ENCODE assay signal across 8 cellular contexts in genomic region chr6:111764238-111765182, GRCh38.
DNase-seq lines count a peak whose midpoint lies in the region; ATAC-seq, FAIRE-seq and TF ChIP-seq lines count a peak whose summit lies in the region.

No MANE protein-coding gene starts in this region.

- no peak overlapping the region for H3K9ac ChIP-seq in Loucy (ENCODE audit: low read depth, low read length, poor library complexity, severe bottlenecking)

- peaks cover 81% of the 10 kb centered on the region for H3K79me2 ChIP-seq in Loucy (ENCODE audit: insufficient read depth, low read length)

- no peak overlapping the region for H3K4me3 ChIP-seq in Loucy (ENCODE audit: low read length, poor library complexity, severe bottlenecking)

- POLR2A ChIA-PET in HEK293T (lab: Yijun Ruan, JAX): no interaction called here

- no peaks in the 10 kb centered on the region for H3K27me3 ChIP-seq in Loucy (ENCODE audit: insufficient read depth, low read length, poor library complexity, severe bottlenecking)

- peaks cover 84% of the 10 kb centered on the region for H3K4me1 ChIP-seq in Loucy (ENCODE audit: insufficient read depth, low read length, poor library complexity, severe bottlenecking)

- H4K20me1 ChIP-seq in Loucy (ENCODE audit: insufficient read depth, low read length, poor library complexity, severe bottlenecking): peaks cover 3% of the 10 kb centered on the region

- H3K9me2 ChIP-seq in Loucy (replicated peaks; ENCODE audit: low read depth, low read length): no peaks in the 10 kb centered on the region

- CTCF ChIA-PET in HEK293T (lab: Yijun Ruan, JAX): interaction anchor here (0.8 to 1.0 kb wide), 2 partner anchors 11 to 109 kb away, joined by 3 read pairs; partner anchors contain the start of gene FYN

- no peak overlapping the region for H2AFZ ChIP-seq in Loucy (ENCODE audit: low read length)

- DNase-seq in GM12891 (ENCODE audit: insufficient read length, low spot score) (no peak), pons (ENCODE audit: low spot score) (peak; percentile 58), HEK293T (ENCODE audit: extremely low spot score) (no peak), NCI-H128 (lab: John Stamatoyannopoulos, UW; ENCODE audit: unreplicated experiment) (no peak), dermis blood vessel endothelial cell (no peak)

- peak overlapping the region; percentile 75 for H3K4me3 Mint-ChIP-seq in activated naive CD8-positive, alpha-beta T cell

- peak; percentile 9 for FAIRE-seq in GM12891 (lab: Jason Lieb, UNC)

- H3K4me1 Mint-ChIP-seq in activated naive CD8-positive, alpha-beta T cell (ENCODE audit: low read depth): peaks cover 99% of the 10 kb centered on the region

- H3K27me3 Mint-ChIP-seq in activated naive CD8-positive, alpha-beta T cell: no peaks in the 10 kb centered on the region

- H3F3A ChIP-seq in Loucy (ENCODE audit: low read depth): no peaks in the 10 kb centered on the region

- peak overlapping the region; percentile 100 for H3K27ac Mint-ChIP-seq in activated naive CD8-positive, alpha-beta T cell

- H3K4me2 ChIP-seq in Loucy (ENCODE audit: low read depth, low read length, poor library complexity, severe bottlenecking): peak overlapping the region; percentile 20

- no peak for TF ChIP-seq POLR2A in GM12891 (IDR thresholded peaks at IDR 0.05; ENCODE audit: low read depth, low read length)

- TF ChIP-seq CTCF in Loucy (conservative IDR thresholded peaks at IDR 0.05; ENCODE audit: low read length): no peak

- H3K36me3 Mint-ChIP-seq in activated naive CD8-positive, alpha-beta T cell: peaks cover 30% of the 10 kb centered on the region

- no peaks in the 10 kb centered on the region for H3K9me3 ChIP-seq in Loucy (ENCODE audit: insufficient read depth, low read depth, low read length)

- no peaks in the 10 kb centered on the region for H3K36me3 ChIP-seq in Loucy (ENCODE audit: insufficient read depth, low read length)

- peak; percentile 74 for ATAC-seq in GM21717 (IDR thresholded peaks at IDR 0.05; ENCODE audit: unreplicated experiment)

- H3K9me3 Mint-ChIP-seq in activated naive CD8-positive, alpha-beta T cell (ENCODE audit: low read depth): no peaks in the 10 kb centered on the region

TF ChIP-seq in GM12891, 5 proteins besides CTCF, POLR2A, EP300 and RAD21:
- TF ChIP-seq POLR2AphosphoS5 (IDR thresholded peaks at IDR 0.05; ENCODE audit: low read depth, low read length) (no peak), POU2F2 (IDR thresholded peaks at IDR 0.05; ENCODE audit: low read depth, low read length) (peak; percentile 93)
TF ChIP-seq in GM12891: peak in this region for 1.

TF ChIP-seq in HEK293T, 16 proteins besides CTCF, POLR2A, EP300 and RAD21:
- TF ChIP-seq SUZ12 (IDR thresholded peaks at IDR 0.05) (no peak), ELF4 (IDR thresholded peaks at IDR 0.05) (no peak), L3MBTL2 (conservative IDR thresholded peaks at IDR 0.05) (no peak), FOXK2 (IDR thresholded peaks at IDR 0.05) (no peak), BHLHE40 (IDR thresholded peaks at IDR 0.05; ENCODE audit: borderline replicate concordance) (no peak)
